Comparison of ENCODE assay signal across 8 cellular contexts in the genomic region with DNA sequence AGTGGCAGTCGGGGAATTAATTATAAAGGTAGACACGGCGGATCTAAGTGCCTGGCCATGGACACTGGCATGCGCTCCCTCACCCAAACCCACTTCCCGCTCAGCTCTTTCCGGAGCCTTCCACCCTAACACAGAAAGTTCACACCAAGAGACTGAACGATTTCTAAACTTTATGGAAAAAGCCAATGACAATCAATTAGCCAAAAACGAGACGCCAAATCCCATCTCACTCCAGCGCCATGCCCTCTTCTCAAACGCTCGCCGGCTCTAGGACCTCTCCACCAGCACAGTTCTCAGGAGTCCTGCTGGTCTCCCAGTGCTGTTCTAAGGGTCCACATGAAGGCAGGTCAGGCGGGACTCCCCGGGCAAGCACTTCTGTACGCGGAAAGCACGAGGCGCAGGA. TPM values are rescaled to one million over a fixed set of nuclear protein-coding genes. Genes with fewer than 3 reads are reported as not detected.
DNase-seq lines count a peak whose midpoint lies in the region; ATAC-seq and TF ChIP-seq lines count a peak whose summit lies in the region.

No MANE protein-coding gene starts in this region.

- peaks cover 3% of the 10 kb centered on the region for H3K36me3 Mint-ChIP-seq in T-helper 17 cell (ENCODE audit: low read depth)

- no peaks in the 10 kb centered on the region for H3K27me3 Mint-ChIP-seq in T-helper 17 cell

- H3K4me1 Mint-ChIP-seq in T-helper 17 cell = peaks cover 21% of the 10 kb centered on the region

- peak; percentile 0 for ATAC-seq in GM21619 (IDR thresholded peaks at IDR 0.05; ENCODE audit: unreplicated experiment)
- no peak for ATAC-seq in T-helper 17 cell

- peak overlapping the region; percentile 95 for H3K4me3 Mint-ChIP-seq in T-helper 17 cell

- H3K36me3 ChIP-seq in cardiac muscle cell (no peaks in the 10 kb centered on the region), skeletal muscle satellite cell (ENCODE audit: insufficient read depth, low read length) (no peaks in the 10 kb centered on the region)

- H3K4me3 ChIP-seq in AG09309 (ENCODE audit: control insufficient read depth, low read depth, low read length) (peak overlapping the region; percentile 85), cardiac muscle cell (peak overlapping the region; percentile 81), skeletal muscle satellite cell (ENCODE audit: low read length) (peak overlapping the region; percentile 85)

- H3K9me3 ChIP-seq in T-helper 17 cell (ENCODE audit: control insufficient read depth, low read length, poor library complexity, severe bottlenecking) = no peaks in the 10 kb centered on the region
- H3K9me3 ChIP-seq in cardiac muscle cell (ENCODE audit: low read depth) = no peaks in the 10 kb centered on the region
- H3K9me3 ChIP-seq in skeletal muscle satellite cell (replicated peaks; ENCODE audit: low read length) = no peaks in the 10 kb centered on the region

- TF ChIP-seq CTCF in AG09309 (IDR thresholded peaks at IDR 0.05; ENCODE audit: control insufficient read depth, insufficient read depth, low read depth, low read length, missing control alignments) = no peak
- TF ChIP-seq CTCF in cardiac muscle cell (IDR thresholded peaks at IDR 0.05; ENCODE audit: low read depth, low read length) = no peak

- H3K4me1 ChIP-seq in cardiac muscle cell (ENCODE audit: low read depth) = peaks cover 7% of the 10 kb centered on the region
- H3K4me1 ChIP-seq in skeletal muscle satellite cell (ENCODE audit: control insufficient read depth, insufficient read depth, low read length) = peaks cover 18% of the 10 kb centered on the region

- peak overlapping the region; percentile 85 for H3K9ac ChIP-seq in skeletal muscle satellite cell (ENCODE audit: low read depth, low read length)

- H3K27me3 ChIP-seq in cardiac muscle cell = peaks cover 2% of the 10 kb centered on the region
- H3K27me3 ChIP-seq in skeletal muscle satellite cell (ENCODE audit: control insufficient read depth, insufficient read depth, low read length) = no peaks in the 10 kb centered on the region

- H3K27ac Mint-ChIP-seq in T-helper 17 cell = peak overlapping the region; percentile 96

- peak overlapping the region; percentile 84 for H3K4me2 ChIP-seq in skeletal muscle satellite cell (ENCODE audit: low read length)

- H3K27ac ChIP-seq in cardiac muscle cell = peak overlapping the region; percentile 87

- DNase-seq in AG09309 (ENCODE audit: low read depth) (no peak), T-helper 17 cell (no peak), cardiac muscle cell (ENCODE audit: low read depth in 1 of 2, low spot score in 1 of 2) (no peak), amniotic stem cell (lab: John Stamatoyannopoulos, UW) (no peak), iPS-NIHi7 (ENCODE audit: extremely low spot score) (no peak), NCI-H526 treated with DMSO at 0.1 percent for 48 hours (lab: John Stamatoyannopoulos, UW) (no peak)

RNA-seq across cellular contexts. Expression of gene SF3B5, which starts 0.6 kb away (rescaled TPM):
- total RNA-seq in T-helper 17 cell (100 to 1,000 TPM; 143 to 175 TPM), cardiac muscle cell (139 and 183 TPM in 2 replicates)
- polyA plus RNA-seq in cardiac muscle cell = 223 and 252 TPM in 2 replicates
- total RNA-seq in skeletal muscle satellite cell (2012; rRNA removed) = 160 and 210 TPM in 2 replicates

RNA-seq across cellular contexts. Expression of gene STX11, which starts 55.6 kb away (rescaled TPM):
- total RNA-seq in T-helper 17 cell (10 to 100 TPM; 16.1 to 26.7 TPM), cardiac muscle cell (0.98 and 2.1 TPM in 2 replicates)
- polyA plus RNA-seq in cardiac muscle cell = 0.20 and 1.6 TPM in 2 replicates
- 2.4 and 2.8 TPM in 2 replicates for total RNA-seq in skeletal muscle satellite cell (2012; rRNA removed)
